In the genomic region with DNA sequence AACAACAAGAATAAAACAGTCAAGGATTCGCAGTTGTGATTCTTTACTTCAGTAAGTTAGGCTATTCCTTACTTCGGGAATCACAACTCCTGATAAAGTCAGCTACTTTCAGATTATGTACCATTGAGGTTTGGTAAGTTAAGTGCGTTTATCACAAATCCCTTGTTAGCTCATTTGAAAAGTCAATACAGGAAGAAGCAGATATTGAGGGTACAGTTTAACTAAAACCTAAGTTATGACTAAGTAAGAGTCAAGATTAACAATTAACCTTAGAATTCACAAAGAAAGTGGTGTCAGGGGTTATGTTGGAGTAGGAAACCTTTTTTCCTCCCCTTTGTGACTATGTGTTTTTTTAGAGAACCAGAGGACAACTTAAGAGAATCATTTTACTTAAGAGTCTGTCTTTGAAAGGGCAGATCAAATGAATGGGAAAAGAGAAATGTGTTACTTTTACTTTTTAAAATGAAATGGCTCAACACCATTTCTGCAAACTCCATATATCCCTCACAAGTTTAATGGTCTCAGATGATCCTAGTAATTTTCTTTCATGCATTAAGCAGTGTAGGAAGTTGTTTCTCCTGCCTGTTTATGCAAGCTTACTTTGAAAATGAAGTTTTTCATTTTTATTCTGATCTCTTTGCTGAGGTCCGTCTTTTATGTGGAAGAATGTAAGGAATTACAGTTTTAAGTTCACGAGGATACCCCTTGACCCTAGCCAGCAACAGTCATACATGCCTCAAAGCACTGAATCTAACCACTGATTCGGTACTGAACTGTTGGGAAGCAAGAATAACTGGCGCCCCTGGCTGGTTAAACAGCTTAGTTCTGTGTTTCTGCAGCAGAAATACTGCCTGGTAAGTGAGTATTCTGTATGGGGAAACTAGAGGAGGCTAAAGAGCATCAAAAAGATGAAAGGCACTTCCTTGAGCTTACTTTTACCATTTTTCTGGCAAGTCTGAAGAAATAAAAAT, we compare ENCODE assay signal across 12 cellular contexts.
DNase-seq lines count a peak whose midpoint lies in the region; ATAC-seq and TF ChIP-seq lines count a peak whose summit lies in the region.
"Had no signal": no experiment of that assay in that cellular context is flagged by ENCODE, and none has a peak within 500 bp of the region (broad histone marks: within the 10 kb centered on the region; RNA-seq: fewer than 3 reads in every experiment).

No MANE protein-coding gene starts in this region.

- peak overlapping the region; percentile 55 for H3K27ac Mint-ChIP-seq in osteocyte (ENCODE audit: unreplicated experiment)
- H3K27ac Mint-ChIP-seq in activated CD4-positive, alpha-beta T cell treated with anti-CD3 and anti-CD28 coated beads for 36 hours: no peak overlapping the region

- POLR2A ChIA-PET in activated CD4-positive, alpha-beta T cell treated with anti-CD3 and anti-CD28 coated beads for 36 hours (lab: Charles Lee): no interaction called here

- ATAC-seq in activated CD4-positive, alpha-beta T cell treated with anti-CD3 and anti-CD28 coated beads for 36 hours: no peak

- peaks cover 19% of the 10 kb centered on the region for H3K36me3 Mint-ChIP-seq in osteocyte (ENCODE audit: unreplicated experiment)
- H3K36me3 Mint-ChIP-seq in activated CD4-positive, alpha-beta T cell treated with anti-CD3 and anti-CD28 coated beads for 36 hours (ENCODE audit: low read depth): no peaks in the 10 kb centered on the region

- TF ChIP-seq CTCF in osteocyte (IDR thresholded peaks at IDR 0.05): peak; percentile 52
- TF ChIP-seq CTCF in GM13976 (IDR thresholded peaks at IDR 0.05; ENCODE audit: borderline replicate concordance, control extremely low read depth, extremely low read depth, insufficient read depth, missing control alignments): no peak

- no peaks in the 10 kb centered on the region for H3K9me3 Mint-ChIP-seq in osteocyte (ENCODE audit: unreplicated experiment)
- H3K9me3 Mint-ChIP-seq in activated CD4-positive, alpha-beta T cell treated with anti-CD3 and anti-CD28 coated beads for 36 hours (ENCODE audit: low read depth): no peaks in the 10 kb centered on the region

- in situ Hi-C loops in GM13976 (cut with MboI; ENCODE audit: low sequenced_read_pairs, unreplicated experiment): no loop called here

- DNase-seq in ELR (ENCODE audit: low read depth): peak; percentile 59
- peak; percentile 55 for DNase-seq in M059J (ENCODE audit: low read depth)
- peak; percentile 79 for DNase-seq in fibroblast of peridontal ligament (ENCODE audit: extremely low read depth)
- no peak for DNase-seq in osteocyte (ENCODE audit: extremely low spot score, unreplicated experiment)
- DNase-seq in activated CD4-positive, alpha-beta T cell treated with anti-CD3 and anti-CD28 coated beads for 36 hours: no peak
- DNase-seq in NCI-H345 treated with DMSO at 0.1 percent for 48 hours (lab: John Stamatoyannopoulos, UW; ENCODE audit: unreplicated experiment): no peak
- DNase-seq in stimulated activated CD4-positive, alpha-beta T cell treated with anti-CD3 and anti-CD28 coated beads, Interleukin-4, amount 100 ng/mL, for 24 hours: no peak
- no peak for DNase-seq in GM13976 (ENCODE audit: low spot score)
- DNase-seq: activated gamma-delta T cell; stimulated activated CD4-positive, alpha-beta T cell treated with anti-CD3 and anti-CD28 coated beads, Interleukin-2, amount 100 ng/mL, for 48 hours; trophoblast cell; WERI-Rb-1 had no signal

- H3K27me3 Mint-ChIP-seq in osteocyte (ENCODE audit: unreplicated experiment): peaks cover 10% of the 10 kb centered on the region
- no peaks in the 10 kb centered on the region for H3K27me3 Mint-ChIP-seq in activated CD4-positive, alpha-beta T cell treated with anti-CD3 and anti-CD28 coated beads for 36 hours

- H3K4me1 Mint-ChIP-seq in osteocyte (ENCODE audit: unreplicated experiment): peaks cover 50% of the 10 kb centered on the region
- H3K4me1 Mint-ChIP-seq in activated CD4-positive, alpha-beta T cell treated with anti-CD3 and anti-CD28 coated beads for 36 hours: no peaks in the 10 kb centered on the region

- no peak overlapping the region for H3K4me3 Mint-ChIP-seq in osteocyte (ENCODE audit: unreplicated experiment)
- no peak overlapping the region for H3K4me3 Mint-ChIP-seq in activated CD4-positive, alpha-beta T cell treated with anti-CD3 and anti-CD28 coated beads for 36 hours

- CTCF ChIA-PET in activated CD4-positive, alpha-beta T cell treated with anti-CD3 and anti-CD28 coated beads for 36 hours (lab: Charles Lee): interaction anchor here (0.7 kb wide), 1 partner anchor 16 kb away, joined by 3 read pairs; no protein-coding TSS in a partner anchor

- intact Hi-C loops in activated CD4-positive, alpha-beta T cell treated with anti-CD3 and anti-CD28 coated beads for 36 hours (cut with DNase I, micrococcal nuclease): no loop called here

Comparison
In these comparisons a context has a peak if more than half of its experiments do, and no peak if none do; other contexts are left out.
1. DNase-seq: peak in ELR (single experiment), M059J (single experiment) and fibroblast of peridontal ligament (single experiment); none in osteocyte (single experiment), activated CD4-positive, alpha-beta T cell treated with anti-CD3 and anti-CD28 coated beads for 36 hours (single experiment), NCI-H345 treated with DMSO at 0.1 percent for 48 hours (single experiment), stimulated activated CD4-positive, alpha-beta T cell treated with anti-CD3 and anti-CD28 coated beads, Interleukin-4, amount 100 ng/mL, for 24 hours (single experiment) and GM13976 (single experiment).